In the genomic region with DNA sequence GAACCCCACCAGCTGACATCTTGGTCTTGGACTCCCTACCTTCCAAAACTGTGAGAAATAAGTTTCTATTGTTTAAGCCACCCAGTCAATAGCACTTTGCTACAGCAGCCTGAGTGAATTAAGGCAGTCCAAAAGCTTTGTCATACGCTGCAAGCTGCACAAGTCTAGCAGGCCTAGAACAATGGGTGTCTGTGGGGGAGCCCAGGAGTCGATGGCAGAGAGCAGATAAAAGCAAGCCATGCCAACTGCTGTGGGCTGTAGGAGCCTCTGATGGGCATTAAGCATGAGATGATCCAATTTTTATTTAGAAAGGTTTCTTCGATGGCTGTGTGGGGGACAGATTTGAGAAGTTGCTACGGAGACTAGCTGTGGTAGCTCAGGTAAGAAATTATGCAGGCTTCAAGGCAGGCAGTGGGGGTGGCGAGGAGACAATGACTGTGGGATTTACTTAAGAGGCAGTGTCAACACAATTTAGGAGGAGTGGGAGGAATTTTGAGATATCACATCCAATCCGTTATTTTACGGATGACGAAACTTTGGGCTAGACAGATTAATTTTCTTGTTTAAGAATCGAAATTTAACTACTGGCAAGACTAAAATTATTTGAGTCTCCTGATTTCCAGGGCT, we compare ENCODE assay signal across 22 cellular contexts.
DNase-seq lines count a peak whose midpoint lies in the region; FAIRE-seq lines count a peak whose summit lies in the region.
"Had no signal": no experiment of that assay in that cellular context is flagged by ENCODE, and none has a peak within 500 bp of the region (broad histone marks: within the 10 kb centered on the region; RNA-seq: fewer than 3 reads in every experiment).

No MANE protein-coding gene starts in this region.

- DNase-seq in NCI-H2227 treated with DMSO at 0.1 percent for 48 hours (lab: John Stamatoyannopoulos, UW): peak; percentile 28
- no peak for DNase-seq in NCI-H2227 (lab: John Stamatoyannopoulos, UW; ENCODE audit: unreplicated experiment)
- peak; percentile 56 for DNase-seq in NCI-H146 treated with DMSO at 0.1 percent for 48 hours (lab: John Stamatoyannopoulos, UW; ENCODE audit: unreplicated experiment)
- peak in 35 of 61 donors; percentile 9 to 91 (median 44) for DNase-seq in caudate nucleus (lab: John Stamatoyannopoulos, UW)
- DNase-seq in retina: peak; percentile 64
- no peak for DNase-seq in activated CD4-positive, alpha-beta T cell treated with anti-CD3 and anti-CD28 coated beads for 4 hours
- no peak for DNase-seq in SKM-1 treated with dmso at 0.1 percent for 144 hours (lab: John Stamatoyannopoulos, UW; ENCODE audit: unreplicated experiment)
- DNase-seq in frontal cortex (ENCODE audit: low spot score in 2 of 2): no peak
- DNase-seq: ACHN; activated CD4-positive, alpha-beta T cell treated with anti-CD3 and anti-CD28 coated beads, Interleukin-2, amount 10 ng/mL, durations not matched to agents 24 days and 14 days; activated CD8-positive, alpha-beta memory T cell treated with anti-CD3 and anti-CD28 coated beads, Interleukin-2, amount 10 ng/mL, durations not matched to agents 7 days and 5 days; C1 segment of cervical spinal cord; Calu3; foreskin melanocyte; MM.1S; NCI-H1930; NCI-H526 treated with DMSO at 0.1 percent for 48 hours; stimulated activated naive CD4-positive, alpha-beta T cell had no signal

- H3K27ac ChIP-seq in caudate nucleus (ENCODE audit: low read depth, low read length): no peak overlapping the region
- H3K27ac ChIP-seq: SJCRH30, thoracic aorta, vagina had no signal

- no peak for FAIRE-seq in frontal cortex (lab: Jason Lieb, UNC)
- FAIRE-seq: G401.6 had no signal

Comparison
In these comparisons a context has a peak if more than half of its experiments do, and no peak if none do; other contexts are left out.
1. DNase-seq: peak in NCI-H2227 treated with DMSO at 0.1 percent for 48 hours (single experiment), NCI-H146 treated with DMSO at 0.1 percent for 48 hours (single experiment), caudate nucleus (35 of 61) and retina (single experiment); none in NCI-H2227 (single experiment), activated CD4-positive, alpha-beta T cell treated with anti-CD3 and anti-CD28 coated beads for 4 hours (0 of 2), SKM-1 treated with dmso at 0.1 percent for 144 hours (single experiment) and frontal cortex (0 of 2).